ENCODE assay signal across 8 cellular contexts in genomic region chr19:50461066-50461875, GRCh38. TPM values are rescaled to one million over a fixed set of nuclear protein-coding genes. Genes with fewer than 3 reads are reported as not detected.
A peak's percentile ranks its signal among the peaks of the same experiment; 100 is the strongest.
DNase-seq lines count a peak whose midpoint lies in the region; ATAC-seq and TF ChIP-seq lines count a peak whose summit lies in the region.

No MANE protein-coding gene starts in this region.

- peaks cover 62% of the 10 kb centered on the region for H3K27me3 Mint-ChIP-seq in activated naive CD4-positive, alpha-beta T cell treated with anti-CD3 and anti-CD28 coated beads, Interleukin-2, amount 10 ng/mL, durations not matched to agents 7 days and 5 days
- H3K27me3 Mint-ChIP-seq in glutamatergic neuron (ENCODE audit: unreplicated experiment): peaks cover 6% of the 10 kb centered on the region

- peaks cover 11% of the 10 kb centered on the region for H3K4me1 Mint-ChIP-seq in activated naive CD4-positive, alpha-beta T cell treated with anti-CD3 and anti-CD28 coated beads, Interleukin-2, amount 10 ng/mL, durations not matched to agents 7 days and 5 days
- no peaks in the 10 kb centered on the region for H3K4me1 Mint-ChIP-seq in glutamatergic neuron (ENCODE audit: low read depth, unreplicated experiment)

- no peaks in the 10 kb centered on the region for H3K9me3 ChIP-seq in RWPE2 (ENCODE audit: severe bottlenecking)

- H3K4me3 ChIP-seq in RWPE2 (ENCODE audit: severe bottlenecking): no peak overlapping the region

- H3K27ac ChIP-seq in RWPE2 (ENCODE audit: poor library complexity, severe bottlenecking): no peak overlapping the region

- H3K27ac Mint-ChIP-seq in activated naive CD4-positive, alpha-beta T cell treated with anti-CD3 and anti-CD28 coated beads, Interleukin-2, amount 10 ng/mL, durations not matched to agents 7 days and 5 days: no peak overlapping the region
- peak overlapping the region; percentile 52 for H3K27ac Mint-ChIP-seq in glutamatergic neuron (ENCODE audit: unreplicated experiment)

- no peaks in the 10 kb centered on the region for H3K4me1 ChIP-seq in RWPE2 (ENCODE audit: insufficient read depth, poor library complexity, severe bottlenecking)

- peak; percentile 31 for DNase-seq in NK-92 treated with Interleukin-12 subunit alpha and Interleukin-12 subunit beta, amount 100 ng/mL, for 24 hours (lab: John Stamatoyannopoulos, UW)
- DNase-seq in NK-92 (lab: John Stamatoyannopoulos, UW; ENCODE audit: unreplicated experiment) (no peak), Kasumi-1 (lab: John Stamatoyannopoulos, UW) (peak; percentile 61 to 71), RWPE2 (ENCODE audit: low spot score) (no peak), glutamatergic neuron (peak; percentile 76), renal cortical epithelial cell (ENCODE audit: low read depth) (peak; percentile 49)
- DNase-seq in activated naive CD4-positive, alpha-beta T cell treated with anti-CD3 and anti-CD28 coated beads, Interleukin-2, amount 10 ng/mL, durations not matched to agents 7 days and 5 days: peak; percentile 74

- H3K36me3 ChIP-seq in RWPE2 (ENCODE audit: low read depth): no peaks in the 10 kb centered on the region

- H3K9me3 Mint-ChIP-seq in activated naive CD4-positive, alpha-beta T cell treated with anti-CD3 and anti-CD28 coated beads, Interleukin-2, amount 10 ng/mL, durations not matched to agents 7 days and 5 days: no peaks in the 10 kb centered on the region
- peaks cover 8% of the 10 kb centered on the region for H3K9me3 Mint-ChIP-seq in glutamatergic neuron (ENCODE audit: unreplicated experiment)

- no peak overlapping the region for H3K4me3 Mint-ChIP-seq in activated naive CD4-positive, alpha-beta T cell treated with anti-CD3 and anti-CD28 coated beads, Interleukin-2, amount 10 ng/mL, durations not matched to agents 7 days and 5 days
- H3K4me3 Mint-ChIP-seq in glutamatergic neuron (ENCODE audit: unreplicated experiment): no peak overlapping the region

- no peaks in the 10 kb centered on the region for H3K36me3 Mint-ChIP-seq in activated naive CD4-positive, alpha-beta T cell treated with anti-CD3 and anti-CD28 coated beads, Interleukin-2, amount 10 ng/mL, durations not matched to agents 7 days and 5 days
- peaks cover under 1% of the 10 kb centered on the region for H3K36me3 Mint-ChIP-seq in glutamatergic neuron (ENCODE audit: unreplicated experiment)

- ATAC-seq in RWPE2 (ENCODE audit: low read depth): peak; percentile 79
- no peak for ATAC-seq in GM18867 (IDR thresholded peaks at IDR 0.05; ENCODE audit: unreplicated experiment)

- peaks cover 28% of the 10 kb centered on the region for H3K27me3 ChIP-seq in RWPE2 (ENCODE audit: insufficient read depth, poor library complexity, severe bottlenecking)

- CTCF ChIA-PET in activated naive CD4-positive, alpha-beta T cell treated with anti-CD3 and anti-CD28 coated beads, Interleukin-2, amount 10 ng/mL, durations not matched to agents 7 days and 5 days (lab: Charles Lee): interaction anchor here (0.6 to 3.8 kb wide), 17 partner anchors 9 to 110 kb away, joined by 3 to 28 read pairs (median 4); partner anchors contain the start of genes NAPSA and SPIB

- TF ChIP-seq CTCF in RWPE2 (IDR thresholded peaks at IDR 0.05; ENCODE audit: poor library complexity, severe bottlenecking) (peak; percentile 88), glutamatergic neuron (IDR thresholded peaks at IDR 0.05; ENCODE audit: partially characterized antibody, unreplicated experiment) (peak; percentile 85)

RNA-seq across cellular contexts. Expression of gene EMC10, which starts 15.0 kb away (rescaled TPM):
- 98.8 TPM for total RNA-seq in glutamatergic neuron (ENCODE audit: unreplicated experiment)
- 58.3 and 78.7 TPM in 2 replicates for total RNA-seq in renal cortical epithelial cell

RNA-seq across cellular contexts. Expression of gene GARIN5A, which starts 15.4 kb away (rescaled TPM):
- 5.2 TPM for total RNA-seq in glutamatergic neuron (ENCODE audit: unreplicated experiment)
- 0.52 and 0.89 TPM in 2 replicates for total RNA-seq in renal cortical epithelial cell

RNA-seq across cellular contexts. Expression of gene MYBPC2, which starts 28.6 kb away (rescaled TPM):
- total RNA-seq in glutamatergic neuron (ENCODE audit: unreplicated experiment) (0.61 TPM), renal cortical epithelial cell (0.35 TPM in 1 of 2 replicates, not detected in the other)

RNA-seq across cellular contexts. Expression of gene SPIB, which starts 42.5 kb away (rescaled TPM):
- 2.7 TPM for total RNA-seq in glutamatergic neuron (ENCODE audit: unreplicated experiment)
- not detected in 2 replicates for total RNA-seq in renal cortical epithelial cell

RNA-seq across cellular contexts. Expression of gene JOSD2, which starts 49.7 kb away (rescaled TPM):
- 19.1 TPM for total RNA-seq in glutamatergic neuron (ENCODE audit: unreplicated experiment)
- total RNA-seq in renal cortical epithelial cell: 13.5 and 19.8 TPM in 2 replicates

Comparison
In these comparisons a context has a peak if more than half of its experiments do, and no peak if none do; other contexts are left out.
1. DNase-seq: peak in NK-92 treated with Interleukin-12 subunit alpha and Interleukin-12 subunit beta, amount 100 ng/mL, for 24 hours (single experiment), Kasumi-1 (2 of 2), activated naive CD4-positive, alpha-beta T cell treated with anti-CD3 and anti-CD28 coated beads, Interleukin-2, amount 10 ng/mL, durations not matched to agents 7 days and 5 days (single experiment), glutamatergic neuron (single experiment) and renal cortical epithelial cell (single experiment); none in NK-92 (single experiment) and RWPE2 (single experiment).